ENCODE assay signal across 11 cellular contexts in the genomic region with DNA sequence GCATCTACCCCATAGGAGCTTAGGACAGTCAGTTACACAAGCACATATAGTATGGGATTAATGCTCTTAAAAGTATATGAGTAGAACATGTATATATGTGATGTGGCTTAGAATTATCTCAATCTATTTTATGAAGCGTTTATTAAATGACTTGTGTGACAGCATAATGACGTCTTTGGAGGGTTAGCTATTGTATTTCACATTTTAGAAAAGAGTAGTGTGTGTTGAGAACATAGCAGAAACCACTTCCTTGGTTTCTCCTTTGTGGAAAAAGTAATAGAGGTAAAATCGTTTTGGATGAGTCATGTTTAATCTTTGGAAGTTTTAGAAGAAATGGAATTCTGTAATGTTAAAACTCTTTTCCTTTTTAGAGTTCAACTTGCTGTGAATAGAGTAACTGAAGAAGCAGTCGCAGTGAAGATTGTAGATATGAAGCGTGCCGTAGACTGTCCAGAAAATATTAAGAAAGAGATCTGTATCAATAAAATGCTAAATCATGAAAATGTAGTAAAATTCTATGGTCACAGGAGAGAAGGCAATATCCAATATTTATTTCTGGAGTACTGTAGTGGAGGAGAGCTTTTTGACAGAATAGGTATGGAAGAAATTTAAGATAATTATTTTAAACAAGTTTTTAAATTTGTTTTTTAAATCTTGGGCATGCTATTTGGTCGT. TPM values are rescaled to one million over a fixed set of nuclear protein-coding genes. Genes with fewer than 3 reads are reported as not detected.
A peak's percentile ranks its signal among the peaks of the same experiment; 100 is the strongest.
DNase-seq lines count a peak whose midpoint lies in the region; ATAC-seq and TF ChIP-seq lines count a peak whose summit lies in the region.
"Had no signal": no experiment of that assay in that cellular context is flagged by ENCODE, and none has a peak within 500 bp of the region (broad histone marks: within the 10 kb centered on the region; RNA-seq: fewer than 3 reads in every experiment).

No MANE protein-coding gene starts in this region.

- POLR2A ChIA-PET in HEK293 (lab: Yijun Ruan, JAX): interaction anchor here (0.7 kb wide), 1 partner anchor 35 kb away, joined by 3 read pairs; a partner anchor contains a TSS

- peaks cover 77% of the 10 kb centered on the region for H3K36me3 Mint-ChIP-seq in activated T-helper 17 cell treated with anti-CD3 and anti-CD28 coated beads, Interleukin-2, amount 50 U/mL, for 72 hours (ENCODE audit: low read depth)

- H3K9ac ChIP-seq in iPS-20b (ENCODE audit: low read depth, low read length): peak overlapping the region; percentile 98

- TF ChIP-seq CTCF in AG10803 (conservative IDR thresholded peaks at IDR 0.05; ENCODE audit: low read length) (no peak), HEK293 (tag by site-specific recombination; IDR thresholded peaks at IDR 0.05) (no peak), suprapubic skin (IDR thresholded peaks at IDR 0.05) (no peak)

- peak overlapping the region; percentile 86 for H3K4me3 ChIP-seq in AG10803 (ENCODE audit: low read length)
- H3K4me3 ChIP-seq in HEK293 (ENCODE audit: low read depth, low read length): peak overlapping the region; percentile 74
- H3K4me3 ChIP-seq in iPS-20b (ENCODE audit: low read length): peak overlapping the region; percentile 98
- no peak overlapping the region for H3K4me3 ChIP-seq in suprapubic skin

- H3K36me3 ChIP-seq in HEK293 (ENCODE audit: control insufficient read depth in 2 of 2, insufficient read depth in 1 of 2, low read length in 2 of 2) (peaks cover 12 to 37% of the 10 kb centered on the region in 2 experiments; a peak in 2 of 3 replicates), iPS-20b (ENCODE audit: insufficient read depth, low read depth, low read length) (peaks cover 57% of the 10 kb centered on the region), suprapubic skin (peaks cover 4% of the 10 kb centered on the region)

- H3K4me1 ChIP-seq in HEK293 (ENCODE audit: control insufficient read depth, insufficient read depth, low read length) (peaks cover 2% of the 10 kb centered on the region; the same call in 1 of the 2 replicates), iPS-20b (ENCODE audit: insufficient read depth, low read length) (peaks cover 10% of the 10 kb centered on the region; the same call in 1 of the 2 replicates), suprapubic skin (peaks cover 20% of the 10 kb centered on the region)

- H3K27ac ChIP-seq in HEK293 (ENCODE audit: extremely low read depth, low read depth, low read length) (no peak overlapping the region), iPS-20b (ENCODE audit: low read length) (peak overlapping the region; percentile 89), suprapubic skin (no peak overlapping the region)

- H3K27me3 ChIP-seq in iPS-20b (ENCODE audit: insufficient read depth, low read length) (no peaks in the 10 kb centered on the region), suprapubic skin (no peaks in the 10 kb centered on the region)
- H3K27me3 ChIP-seq: heart left ventricle had no signal

- WGBS in suprapubic skin: 64% methylated on average over 7 of the region's 7 CpGs

- no peak for ATAC-seq in activated T-helper 17 cell treated with anti-CD3 and anti-CD28 coated beads, Interleukin-2, amount 50 U/mL, for 72 hours (replicated peaks)
- ATAC-seq: heart left ventricle had no signal

- TF ChIP-seq POLR2A in suprapubic skin (IDR thresholded peaks at IDR 0.05): no peak

- DNase-seq in AG10803 (ENCODE audit: low read depth): no peak
- DNase-seq in suprapubic skin (ENCODE audit: low spot score in 2 of 2): no peak
- no peak for DNase-seq in stimulated activated CD4-positive, alpha-beta T cell treated with anti-CD3 and anti-CD28 coated beads, Interleukin-4, amount 100 ng/mL, for 4 hours
- no peak for DNase-seq in RPMI8226
- DNase-seq in germinal center (ENCODE audit: low spot score): no peak
- DNase-seq: heart left ventricle; NCI-H2029 treated with DMSO at 0.1 percent for 48 hours; stimulated activated CD4-positive, alpha-beta T cell treated with anti-CD3 and anti-CD28 coated beads, Interleukin-1b, Interleukin-23, amount 100 ng/mL, for 48 hours had no signal

- H3K9me3 Mint-ChIP-seq in activated T-helper 17 cell treated with anti-CD3 and anti-CD28 coated beads, Interleukin-2, amount 50 U/mL, for 72 hours: no peaks in the 10 kb centered on the region

- CTCF ChIA-PET in HEK293 (lab: Yijun Ruan, JAX): interaction anchor here (0.7 to 1.2 kb wide), 5 partner anchors 13 to 536 kb away, joined by 3 to 4 read pairs (median 3); a partner anchor contains a TSS

- H3K4me3 Mint-ChIP-seq in activated T-helper 17 cell treated with anti-CD3 and anti-CD28 coated beads, Interleukin-2, amount 50 U/mL, for 72 hours: peak overlapping the region; percentile 91

- no peaks in the 10 kb centered on the region for H3K9me3 ChIP-seq in HEK293 (ENCODE audit: control insufficient read depth, insufficient read depth, low read depth, low read length)
- no peaks in the 10 kb centered on the region for H3K9me3 ChIP-seq in iPS-20b (ENCODE audit: insufficient read depth, low read depth, low read length)
- H3K9me3 ChIP-seq in suprapubic skin: no peaks in the 10 kb centered on the region
- H3K9me3 ChIP-seq: heart left ventricle had no signal

- H3K27me3 Mint-ChIP-seq in activated T-helper 17 cell treated with anti-CD3 and anti-CD28 coated beads, Interleukin-2, amount 50 U/mL, for 72 hours: no peaks in the 10 kb centered on the region

- H3K4me1 Mint-ChIP-seq in activated T-helper 17 cell treated with anti-CD3 and anti-CD28 coated beads, Interleukin-2, amount 50 U/mL, for 72 hours: peaks cover 14% of the 10 kb centered on the region

- peak overlapping the region; percentile 96 for H3K27ac Mint-ChIP-seq in activated T-helper 17 cell treated with anti-CD3 and anti-CD28 coated beads, Interleukin-2, amount 50 U/mL, for 72 hours

- TF ChIP-seq EP300 in suprapubic skin (IDR thresholded peaks at IDR 0.05): no peak

TF ChIP-seq in HEK293, 187 proteins besides CTCF, POLR2A, EP300 and RAD21:
- TF ChIP-seq KLF16 (tag by site-specific recombination; IDR thresholded peaks at IDR 0.05) (no peak), ZNF404 (tag by site-specific recombination; IDR thresholded peaks at IDR 0.05) (no peak), ZNF623 (tag by site-specific recombination; IDR thresholded peaks at IDR 0.05) (no peak), ZNF629 (tag by site-specific recombination; IDR thresholded peaks at IDR 0.05) (peak; percentile 44), GLI4 (tag by site-specific recombination; IDR thresholded peaks at IDR 0.05) (no peak), ZNF777 (tag by site-specific recombination; IDR thresholded peaks at IDR 0.05; ENCODE audit: borderline replicate concordance) (no peak), MEIS1 (CRISPR knock-in tag; IDR thresholded peaks at IDR 0.05; ENCODE audit: borderline replicate concordance) (no peak)
- TF ChIP-seq, protein P1, sequence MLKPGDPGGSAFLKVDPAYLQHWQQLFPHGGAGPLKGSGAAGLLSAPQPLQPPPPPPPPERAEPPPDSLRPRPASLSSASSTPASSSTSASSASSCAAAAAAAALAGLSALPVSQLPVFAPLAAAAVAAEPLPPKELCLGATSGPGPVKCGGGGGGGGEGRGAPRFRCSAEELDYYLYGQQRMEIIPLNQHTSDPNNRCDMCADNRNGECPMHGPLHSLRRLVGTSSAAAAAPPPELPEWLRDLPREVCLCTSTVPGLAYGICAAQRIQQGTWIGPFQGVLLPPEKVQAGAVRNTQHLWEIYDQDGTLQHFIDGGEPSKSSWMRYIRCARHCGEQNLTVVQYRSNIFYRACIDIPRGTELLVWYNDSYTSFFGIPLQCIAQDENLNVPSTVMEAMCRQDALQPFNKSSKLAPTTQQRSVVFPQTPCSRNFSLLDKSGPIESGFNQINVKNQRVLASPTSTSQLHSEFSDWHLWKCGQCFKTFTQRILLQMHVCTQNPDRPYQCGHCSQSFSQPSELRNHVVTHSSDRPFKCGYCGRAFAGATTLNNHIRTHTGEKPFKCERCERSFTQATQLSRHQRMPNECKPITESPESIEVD (tag by site-specific recombination; IDR thresholded peaks at IDR 0.05): peak; percentile 48; the same call in 1 of the 2 replicates

RNA-seq across cellular contexts. Expression of a gene that starts 2.4 kb away (rescaled TPM):
- 100 to 1,000 TPM in 1 of 2 donors, 10 to 100 TPM in 1; 96.0 to 147 TPM for total RNA-seq in activated T-helper 17 cell treated with anti-CD3 and anti-CD28 coated beads, Interleukin-2, amount 50 U/mL, for 72 hours
- total RNA-seq in suprapubic skin: 1 to 10 TPM; 2.5 to 4.0 (median 3.5) TPM

RNA-seq across cellular contexts. Expression of a gene that starts 34.7 kb away (rescaled TPM):
- total RNA-seq in activated T-helper 17 cell treated with anti-CD3 and anti-CD28 coated beads, Interleukin-2, amount 50 U/mL, for 72 hours: 100 to 1,000 TPM; 133 to 146 TPM
- 10 to 100 TPM; 49.5 to 64.8 (median 62.8) TPM for total RNA-seq in suprapubic skin

RNA-seq across cellular contexts. Expression of a gene that starts 53.3 kb away (rescaled TPM):
- not detected for total RNA-seq in activated T-helper 17 cell treated with anti-CD3 and anti-CD28 coated beads, Interleukin-2, amount 50 U/mL, for 72 hours
- not detected for total RNA-seq in suprapubic skin
- total RNA-seq: heart left ventricle had no signal

RNA-seq across cellular contexts. Expression of a gene that starts 58.1 kb away (rescaled TPM):
- total RNA-seq in activated T-helper 17 cell treated with anti-CD3 and anti-CD28 coated beads, Interleukin-2, amount 50 U/mL, for 72 hours: 10 to 100 TPM; 17.0 to 40.5 TPM
- total RNA-seq in suprapubic skin: 100 to 1,000 TPM in 2 of 4 donors, 10 to 100 TPM in 2; 58.9 to 127 (median 102) TPM

Comparison
In these comparisons a context has a peak if more than half of its experiments do, and no peak if none do; other contexts are left out.
1. RNA of a gene that starts 2.4 kb away (total RNA-seq): 96.0 to 147 TPM in activated T-helper 17 cell treated with anti-CD3 and anti-CD28 coated beads, Interleukin-2, amount 50 U/mL, for 72 hours; 2.5 to 4.0 TPM in suprapubic skin; every median in the first group is over 10 times any median in the second.